17 cellular contexts compared by ENCODE assay signal in genomic region chr16:4147236-4147635, GRCh38. TPM values are rescaled to one million over a fixed set of nuclear protein-coding genes. Genes with fewer than 3 reads are reported as not detected.
A peak's percentile ranks its signal among the peaks of the same experiment; 100 is the strongest.
DNase-seq lines count a peak whose midpoint lies in the region; ATAC-seq and TF ChIP-seq lines count a peak whose summit lies in the region.
"Had no signal": no experiment of that assay in that cellular context is flagged by ENCODE, and none has a peak within 500 bp of the region (broad histone marks: within the 10 kb centered on the region; RNA-seq: fewer than 3 reads in every experiment).

No MANE protein-coding gene starts in this region.

- H3K27me3 Mint-ChIP-seq in GM23338 (ENCODE audit: insufficient read depth, low read depth, poor library complexity) (peaks cover 1% of the 10 kb centered on the region), WTC11 (ENCODE audit: low read depth) (no peaks in the 10 kb centered on the region)
- H3K27me3 Mint-ChIP-seq: CD4-positive, alpha-beta T cell had no signal

- WGBS in neuronal stem cell (ENCODE audit: extremely low coverage in 2 of 2, insufficient read length in 2 of 2, insufficient replicate concordance in 1 of 2), 2 donors = no CpG with 5 or more reads among the region's 10 CpGs

- H2AFZ ChIP-seq in GM23338 (peak overlapping the region; percentile 28; the same call in 1 of the 2 replicates), neuronal stem cell (ENCODE audit: low read length) (no peak overlapping the region)

- H2AK5ac ChIP-seq in neuronal stem cell (ENCODE audit: low read depth, low read length) = no peak overlapping the region

- H3K9me3 ChIP-seq in AG04450 (ENCODE audit: control insufficient read depth, insufficient read depth, low read length) (no peaks in the 10 kb centered on the region; the same call in 1 of the 2 replicates), neuronal stem cell (replicated peaks in 1 of 2; ENCODE audit: control insufficient read depth in 2 of 2, insufficient read depth in 1 of 2, low read depth in 1 of 2, low read length in 2 of 2) (peaks cover 0 to 4% of the 10 kb centered on the region in 2 donors)
- H3K9me3 ChIP-seq: HAP-1 had no signal

- H4K8ac ChIP-seq in neuronal stem cell (ENCODE audit: low read depth, low read length) = no peak overlapping the region

- no peak overlapping the region for H3K4me2 ChIP-seq in GM23338
- H3K4me2 ChIP-seq in neuronal stem cell (ENCODE audit: insufficient read depth, low read length, poor library complexity, severe bottlenecking) = no peak overlapping the region

- H3K14ac ChIP-seq in neuronal stem cell (ENCODE audit: low read length) = no peak overlapping the region

- H3K36me3 Mint-ChIP-seq in GM23338 (ENCODE audit: low read depth) (no peaks in the 10 kb centered on the region), WTC11 (no peaks in the 10 kb centered on the region)

- H4K91ac ChIP-seq in neuronal stem cell (ENCODE audit: low read depth, low read length, poor library complexity) = no peak overlapping the region

- TF ChIP-seq CTCF in AG04450 (IDR thresholded peaks at IDR 0.05; ENCODE audit: low read depth, low read length) = no peak
- TF ChIP-seq CTCF in GM23338 (conservative IDR thresholded peaks at IDR 0.05; ENCODE audit: low read depth in 2 of 2) = no peak
- no peak for TF ChIP-seq CTCF in WTC11 (IDR thresholded peaks at IDR 0.05)

- no peak overlapping the region for H2BK12ac ChIP-seq in neuronal stem cell (ENCODE audit: low read length)

- DNase-seq in AG04450 (ENCODE audit: low read depth, low spot score) (no peak), GM23338 (ENCODE audit: low spot score) (no peak), WTC11 (ENCODE audit: low spot score) (no peak), neuronal stem cell (ENCODE audit: low spot score) (no peak), inferior parietal cortex (ENCODE audit: extremely low spot score) (no peak)
- DNase-seq in stimulated activated CD4-positive, alpha-beta T cell treated with anti-CD3 and anti-CD28 coated beads, Interleukin-1b, Interleukin-23, amount 100 ng/mL, for 48 hours = no peak
- DNase-seq in activated CD4-positive, alpha-beta T cell treated with anti-CD3 and anti-CD28 coated beads, Interleukin-2, amount 50 U/mL, for 1 hour = no peak
- DNase-seq: ACHN; AML-193; CD4-positive, alpha-beta T cell; DMS153; DMS79; GF-D8; IMR-90 had no signal

- H3K4me1 Mint-ChIP-seq in GM23338 (no peaks in the 10 kb centered on the region), WTC11 (no peaks in the 10 kb centered on the region)

- no peak overlapping the region for H3K27ac Mint-ChIP-seq in GM23338
- no peak overlapping the region for H3K27ac Mint-ChIP-seq in WTC11
- H3K27ac Mint-ChIP-seq: CD4-positive, alpha-beta T cell had no signal

- H3K9ac ChIP-seq in neuronal stem cell (ENCODE audit: low read depth, low read length, poor library complexity) = no peak overlapping the region

- H3K9me3 Mint-ChIP-seq in GM23338 (no peaks in the 10 kb centered on the region; the same call in 2 of the 3 replicates), WTC11 (no peaks in the 10 kb centered on the region)
- H3K9me3 Mint-ChIP-seq: CD4-positive, alpha-beta T cell had no signal

- no peaks in the 10 kb centered on the region for H3K9me2 ChIP-seq in GM23338 (ENCODE audit: insufficient read depth)

- no peak overlapping the region for H3K18ac ChIP-seq in neuronal stem cell (ENCODE audit: low read length)

- ATAC-seq in GM23338 (peak; percentile 50), WTC11 (no peak)
- ATAC-seq: K562 had no signal

- no peak overlapping the region for H3K4me3 ChIP-seq in AG04450 (ENCODE audit: low read depth, low read length)
- H3K4me3 ChIP-seq in GM23338 = no peak overlapping the region
- no peak overlapping the region for H3K4me3 ChIP-seq in neuronal stem cell (ENCODE audit: low read length in 2 of 2)
- H3K4me3 ChIP-seq: HAP-1, K562 had no signal

- H3K79me2 ChIP-seq in GM23338 (replicated peaks; ENCODE audit: insufficient read depth) = no peaks in the 10 kb centered on the region

- CTCF ChIA-PET in AG04450 (lab: Charles Lee) = no interaction called here
- CTCF ChIA-PET in WTC11 (lab: Charles Lee) = interaction anchor here (1.1 to 1.4 kb wide), 2 partner anchors 106 to 107 kb away, joined by 4 read pairs; no protein-coding TSS in a partner anchor

- no peaks in the 10 kb centered on the region for H3K79me1 ChIP-seq in neuronal stem cell (ENCODE audit: low read depth, low read length)

- no peaks in the 10 kb centered on the region for H3F3A ChIP-seq in GM23338 (replicated peaks; ENCODE audit: low read depth)

- no peak overlapping the region for H3K4me3 Mint-ChIP-seq in GM23338
- no peak overlapping the region for H3K4me3 Mint-ChIP-seq in WTC11
- H3K4me3 Mint-ChIP-seq: CD4-positive, alpha-beta T cell had no signal

- no peaks in the 10 kb centered on the region for H3K36me3 ChIP-seq in GM23338 (ENCODE audit: insufficient read depth)
- H3K36me3 ChIP-seq in neuronal stem cell (replicated peaks in 1 of 2; ENCODE audit: control insufficient read depth in 2 of 2, insufficient read depth in 2 of 2, low read length in 2 of 2) = no peaks in the 10 kb centered on the region
- H3K36me3 ChIP-seq: HAP-1 had no signal

- H3K27me3 ChIP-seq in AG04450 (ENCODE audit: control insufficient read depth, insufficient read depth, low read length) (peaks cover 3% of the 10 kb centered on the region), GM23338 (ENCODE audit: insufficient read depth) (no peaks in the 10 kb centered on the region), neuronal stem cell (ENCODE audit: control insufficient read depth in 3 of 3, insufficient read depth in 3 of 3, low read depth in 1 of 3, low read length in 3 of 3) (no peaks in the 10 kb centered on the region)

- H4K20me1 ChIP-seq in GM23338 (replicated peaks; ENCODE audit: insufficient read depth) = no peaks in the 10 kb centered on the region

- peak overlapping the region; percentile 8 for H3K23ac ChIP-seq in neuronal stem cell (ENCODE audit: low read depth, low read length, poor library complexity)

- H3K4me1 ChIP-seq in GM23338 (ENCODE audit: insufficient read depth) = no peaks in the 10 kb centered on the region
- H3K4me1 ChIP-seq in neuronal stem cell (ENCODE audit: control insufficient read depth in 2 of 2, insufficient read depth in 1 of 2, low read depth in 1 of 2, low read length in 2 of 2) = peaks cover 0 to 2% of the 10 kb centered on the region in 2 donors
- H3K4me1 ChIP-seq: HAP-1 had no signal

- no peak overlapping the region for H2BK5ac ChIP-seq in neuronal stem cell (ENCODE audit: low read length)

- no peak overlapping the region for H3K4ac ChIP-seq in neuronal stem cell (ENCODE audit: low read length)

- H2BK15ac ChIP-seq in neuronal stem cell (ENCODE audit: low read length) = no peak overlapping the region

- no peak overlapping the region for H2BK120ac ChIP-seq in neuronal stem cell (ENCODE audit: low read depth, low read length)

- POLR2A ChIA-PET in AG04450 (lab: Yijun Ruan, JAX) = no interaction called here
- POLR2A ChIA-PET in WTC11 (lab: Charles Lee) = interaction anchor here (0.6 kb wide), 1 partner anchor 94 kb away, joined by 4 read pairs; no protein-coding TSS in a partner anchor

- H3K27ac ChIP-seq in AG04450 (ENCODE audit: low read depth, low read length) (peak overlapping the region; percentile 31), GM23338 (ENCODE audit: low read depth) (no peak overlapping the region), neuronal stem cell (replicated peaks; ENCODE audit: low read length) (no peak overlapping the region)
- H3K27ac ChIP-seq: C4-2B had no signal

TF ChIP-seq in GM23338, 12 proteins besides CTCF, POLR2A, EP300 and RAD21 (continues in another document):
- no peak for TF ChIP-seq ZNF331 (CRISPR knock-in tag; IDR thresholded peaks at IDR 0.05; ENCODE audit: low read depth)
- no peak for TF ChIP-seq STAT1 (IDR thresholded peaks at IDR 0.05; ENCODE audit: unreplicated experiment)
- no peak for TF ChIP-seq CREB1 (CRISPR knock-in tag; IDR thresholded peaks at IDR 0.05; ENCODE audit: low read depth)
- no peak for TF ChIP-seq NANOG (IDR thresholded peaks at IDR 0.05; ENCODE audit: borderline replicate concordance)
- no peak for TF ChIP-seq POLR2AphosphoS5 (IDR thresholded peaks at IDR 0.05; ENCODE audit: low read depth)
- TF ChIP-seq EZH2phosphoT487 (IDR thresholded peaks at IDR 0.05; ENCODE audit: unreplicated experiment) = no peak
- no peak for TF ChIP-seq JUNB (IDR thresholded peaks at IDR 0.05; ENCODE audit: unreplicated experiment)
- no peak for TF ChIP-seq EZH2 (IDR thresholded peaks at IDR 0.05; ENCODE audit: low read depth, unreplicated experiment)

TF ChIP-seq in WTC11, 78 proteins besides CTCF, POLR2A, EP300 and RAD21:
- no peak for TF ChIP-seq OVOL2 (CRISPR knock-in tag; IDR thresholded peaks at IDR 0.05; ENCODE audit: borderline replicate concordance)
- no peak for TF ChIP-seq ATF6 (CRISPR knock-in tag; IDR thresholded peaks at IDR 0.05)
- TF ChIP-seq ZNF423 (CRISPR knock-in tag; IDR thresholded peaks at IDR 0.05) = peak; percentile 82

RNA-seq across cellular contexts. Expression of gene ADCY9, which starts 31.0 kb away (rescaled TPM):
- 16.0 and 16.1 TPM in 2 replicates for polyA plus RNA-seq in AG04450 (2011; rRNA removed)
- polyA minus RNA-seq in AG04450 (2011; rRNA and poly(A)+ RNA removed) = 26.9 and 33.5 TPM in 2 replicates
- 18.3 and 21.0 TPM in 2 replicates for total RNA-seq in GM23338 (2014; rRNA removed; shearing (Covaris generic))
- polyA plus RNA-seq in GM23338 (2016; fragmentation: Nextera tagmentation; extraction: Ambion mirVana) = 1.8 and 2.2 TPM in 2 replicates
- 9.5 to 11.5 TPM (median 10.0 TPM) in 3 replicates for total RNA-seq in WTC11 (2021)
- polyA plus RNA-seq in neuronal stem cell (2013, experiment 1 of 2) = 3.3 TPM
- 3.1 TPM for polyA plus RNA-seq in neuronal stem cell (2013, experiment 2 of 2)
